Comparison of ENCODE assay signal across 1 cellular context in genomic region chr1:23282967-23283366, GRCh38.
TF ChIP-seq lines count a peak whose summit lies in the region.

No MANE protein-coding gene starts in this region.

TF ChIP-seq in HEK293, 187 proteins besides CTCF, POLR2A, EP300 and RAD21 (continued from another document):
- TF ChIP-seq TSHZ1 (tag by site-specific recombination; IDR thresholded peaks at IDR 0.05; ENCODE audit: borderline replicate concordance) (peak; percentile 40; the same call in 1 of the 2 replicates), SP7 (tag by site-specific recombination; IDR thresholded peaks at IDR 0.05) (peak; percentile 89), ZFP69B (tag by site-specific recombination; IDR thresholded peaks at IDR 0.05) (no peak), PRDM1 (tag by site-specific recombination; IDR thresholded peaks at IDR 0.05) (peak; percentile 62), BCL11A (tag by site-specific recombination; IDR thresholded peaks at IDR 0.05; ENCODE audit: low read depth) (0 out of 2 replicates have a peak, but pooled peaks have one; percentile 28), MYNN (tag by site-specific recombination; IDR thresholded peaks at IDR 0.05; ENCODE audit: borderline replicate concordance) (no peak), KLF1 (tag by site-specific recombination; IDR thresholded peaks at IDR 0.05) (peak; percentile 44; the same call in 1 of the 2 replicates), ZEB2 (tag by site-specific recombination; IDR thresholded peaks at IDR 0.05) (peak; percentile 48; the same call in 1 of the 2 replicates), ZNF600 (tag by site-specific recombination; IDR thresholded peaks at IDR 0.05) (peak; percentile 49; the same call in 1 of the 2 replicates)
- TF ChIP-seq, protein P1, sequence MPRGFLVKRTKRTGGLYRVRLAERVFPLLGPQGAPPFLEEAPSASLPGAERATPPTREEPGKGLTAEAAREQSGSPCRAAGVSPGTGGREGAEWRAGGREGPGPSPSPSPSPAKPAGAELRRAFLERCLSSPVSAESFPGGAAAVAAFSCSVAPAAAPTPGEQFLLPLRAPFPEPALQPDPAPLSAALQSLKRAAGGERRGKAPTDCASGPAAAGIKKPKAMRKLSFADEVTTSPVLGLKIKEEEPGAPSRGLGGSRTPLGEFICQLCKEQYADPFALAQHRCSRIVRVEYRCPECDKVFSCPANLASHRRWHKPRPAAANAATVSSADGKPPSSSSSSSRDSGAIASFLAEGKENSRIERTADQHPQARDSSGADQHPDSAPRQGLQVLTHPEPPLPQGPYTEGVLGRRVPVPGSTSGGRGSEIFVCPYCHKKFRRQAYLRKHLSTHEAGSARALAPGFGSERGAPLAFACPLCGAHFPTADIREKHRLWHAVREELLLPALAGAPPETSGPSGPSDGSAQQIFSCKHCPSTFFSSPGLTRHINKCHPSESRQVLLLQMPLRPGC (tag by site-specific recombination; IDR thresholded peaks at IDR 0.05), result peak; percentile 52; the same call in 1 of the 2 replicates
- TF ChIP-seq, protein P2, sequence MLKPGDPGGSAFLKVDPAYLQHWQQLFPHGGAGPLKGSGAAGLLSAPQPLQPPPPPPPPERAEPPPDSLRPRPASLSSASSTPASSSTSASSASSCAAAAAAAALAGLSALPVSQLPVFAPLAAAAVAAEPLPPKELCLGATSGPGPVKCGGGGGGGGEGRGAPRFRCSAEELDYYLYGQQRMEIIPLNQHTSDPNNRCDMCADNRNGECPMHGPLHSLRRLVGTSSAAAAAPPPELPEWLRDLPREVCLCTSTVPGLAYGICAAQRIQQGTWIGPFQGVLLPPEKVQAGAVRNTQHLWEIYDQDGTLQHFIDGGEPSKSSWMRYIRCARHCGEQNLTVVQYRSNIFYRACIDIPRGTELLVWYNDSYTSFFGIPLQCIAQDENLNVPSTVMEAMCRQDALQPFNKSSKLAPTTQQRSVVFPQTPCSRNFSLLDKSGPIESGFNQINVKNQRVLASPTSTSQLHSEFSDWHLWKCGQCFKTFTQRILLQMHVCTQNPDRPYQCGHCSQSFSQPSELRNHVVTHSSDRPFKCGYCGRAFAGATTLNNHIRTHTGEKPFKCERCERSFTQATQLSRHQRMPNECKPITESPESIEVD (tag by site-specific recombination; IDR thresholded peaks at IDR 0.05), result peak; percentile 72
